27 cellular contexts compared by ENCODE assay signal in the genomic region with DNA sequence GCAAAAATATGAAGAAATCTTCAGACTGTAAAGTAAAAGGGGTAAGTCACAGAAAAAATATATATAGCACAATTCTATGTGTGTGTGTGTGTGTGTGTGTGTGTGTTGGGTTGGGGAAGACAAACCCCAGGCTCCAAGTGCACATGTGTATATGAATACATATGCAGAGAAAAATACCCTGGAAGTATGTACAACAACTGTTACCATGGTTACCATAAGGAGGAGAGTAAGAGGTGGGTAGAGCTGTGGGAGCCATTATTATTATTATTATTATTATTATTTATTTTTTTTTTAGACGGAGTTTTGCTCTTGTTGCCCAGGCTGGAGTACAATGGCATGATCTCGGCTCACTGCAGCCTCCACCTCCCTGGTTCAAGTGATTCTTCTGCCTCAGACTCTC.
"Had no signal": no experiment of that assay in that cellular context is flagged by ENCODE, and none has a peak within 500 bp of the region (broad histone marks: within the 10 kb centered on the region; RNA-seq: fewer than 3 reads in every experiment).

No MANE protein-coding gene starts in this region.

- ATAC-seq: effector memory CD8-positive, alpha-beta T cell; esophagus mucosa; foreskin keratinocyte; gastrocnemius medialis; gastroesophageal sphincter; heart left ventricle; heart right ventricle had no signal

- FAIRE-seq: colon, endometrium, endothelial cell of umbilical vein had no signal

- DNase-seq: colonic mucosa; cortex of kidney; dermis blood vessel endothelial cell; dorsolateral prefrontal cortex; effector CD4-positive, alpha-beta T cell; effector CD8-positive, alpha-beta T cell; effector memory CD4-positive, alpha-beta T cell; effector memory CD8-positive, alpha-beta T cell; endodermal cell; erythroblast; esophagus squamous epithelium; foreskin fibroblast; foreskin keratinocyte; foreskin melanocyte; gastrocnemius medialis; glutamatergic neuron; head of caudate nucleus; heart left ventricle; heart right ventricle had no signal

- H3K9me3 ChIP-seq: colonic mucosa, gastrocnemius medialis had no signal

- H3K36me3 ChIP-seq: colonic mucosa, esophagus muscularis mucosa, esophagus squamous epithelium, gastrocnemius medialis, gastroesophageal sphincter, heart left ventricle, heart right ventricle had no signal

- H3K4me1 ChIP-seq: colonic mucosa, esophagus muscularis mucosa, esophagus squamous epithelium, foreskin keratinocyte, gastrocnemius medialis, gastroesophageal sphincter, heart left ventricle, heart right ventricle had no signal

- H3K4me3 ChIP-seq: colonic mucosa, coronary artery, dorsolateral prefrontal cortex, esophagus muscularis mucosa, esophagus squamous epithelium, gastrocnemius medialis, gastroesophageal sphincter, heart left ventricle, heart right ventricle had no signal

- H3K27me3 ChIP-seq: colonic mucosa, esophagus muscularis mucosa, esophagus squamous epithelium, foreskin keratinocyte, gastrocnemius medialis, gastroesophageal sphincter, heart left ventricle, heart right ventricle had no signal

- H3K27ac ChIP-seq: colonic mucosa, coronary artery, dorsolateral prefrontal cortex, epithelial cell of prostate, esophagus muscularis mucosa, esophagus squamous epithelium, foreskin keratinocyte, gastrocnemius medialis, gastroesophageal sphincter, heart left ventricle, heart right ventricle had no signal
